In the genomic region with DNA sequence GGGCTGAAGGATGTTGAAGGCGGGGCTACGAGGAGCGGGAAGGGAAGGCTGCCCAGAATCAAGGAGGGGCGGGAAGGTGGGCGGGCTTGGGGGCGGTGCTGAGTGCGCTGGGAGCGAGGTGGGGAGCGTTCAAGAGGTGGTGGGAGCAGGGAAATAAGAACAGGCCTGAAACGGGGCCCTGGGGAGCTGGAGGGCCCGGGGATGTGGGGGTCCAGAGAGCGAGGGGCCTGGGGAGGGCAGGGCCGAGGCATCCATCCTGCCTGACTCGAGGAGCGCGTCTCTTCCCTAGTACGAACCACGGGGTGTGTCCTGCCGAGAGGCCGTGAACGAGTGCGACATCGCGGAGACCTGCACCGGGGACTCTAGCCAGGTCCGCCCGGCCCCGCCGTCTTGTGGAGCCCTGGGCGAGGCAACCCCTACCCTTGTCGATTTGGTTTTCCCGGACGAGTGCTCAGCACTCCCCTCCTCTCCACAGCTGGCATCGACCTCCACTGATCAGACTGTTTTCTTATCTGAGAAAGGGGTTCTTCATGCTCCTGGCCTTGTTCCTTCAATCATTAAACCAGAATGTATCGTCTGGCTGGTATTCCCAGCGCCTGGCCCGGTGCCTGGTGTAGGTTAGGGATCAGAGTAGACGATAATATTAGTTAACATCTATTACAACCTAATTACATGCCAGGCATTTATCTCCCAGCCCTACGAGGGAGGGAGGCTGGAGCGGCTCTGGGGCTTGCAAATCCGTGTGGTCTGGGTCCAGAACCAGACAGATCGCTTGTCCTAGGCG, we compare ENCODE assay signal across 8 cellular contexts. TPM values are rescaled to one million over a fixed set of nuclear protein-coding genes. Genes with fewer than 3 reads are reported as not detected.
DNase-seq lines count a peak whose midpoint lies in the region; ATAC-seq lines count a peak whose summit lies in the region.

No MANE protein-coding gene starts in this region.

- no peaks in the 10 kb centered on the region for H3K36me3 Mint-ChIP-seq in T-helper 2 cell treated with Interferon-gamma antibody and Interleukin-4, amounts not matched to agents 5 μg/mL and 100 μg/mL, for 36 hours (ENCODE audit: low read depth)
- H3K36me3 Mint-ChIP-seq in activated naive CD8-positive, alpha-beta T cell treated with anti-CD3 and anti-CD28 coated beads, Interleukin-2, amount 10 ng/mL, durations not matched to agents 7 days and 5 days: no peaks in the 10 kb centered on the region
- no peaks in the 10 kb centered on the region for H3K36me3 Mint-ChIP-seq in immature natural killer cell

- POLR2A ChIA-PET in activated naive CD8-positive, alpha-beta T cell treated with anti-CD3 and anti-CD28 coated beads, Interleukin-2, amount 10 ng/mL, durations not matched to agents 7 days and 5 days (lab: Charles Lee): interaction anchor here (0.5 to 1.4 kb wide), 7 partner anchors 55 to 275 kb away, joined by 3 to 7 read pairs (median 3); a partner anchor contains a TSS

- peak overlapping the region; percentile 85 for H3K4me3 Mint-ChIP-seq in T-helper 2 cell treated with Interferon-gamma antibody and Interleukin-4, amounts not matched to agents 5 μg/mL and 100 μg/mL, for 36 hours
- H3K4me3 Mint-ChIP-seq in activated naive CD8-positive, alpha-beta T cell treated with anti-CD3 and anti-CD28 coated beads, Interleukin-2, amount 10 ng/mL, durations not matched to agents 7 days and 5 days: peak overlapping the region; percentile 86
- peak overlapping the region; percentile 82 to 93 (median 89) for H3K4me3 Mint-ChIP-seq in immature natural killer cell

- no peaks in the 10 kb centered on the region for H3K9me3 Mint-ChIP-seq in T-helper 2 cell treated with Interferon-gamma antibody and Interleukin-4, amounts not matched to agents 5 μg/mL and 100 μg/mL, for 36 hours
- H3K9me3 Mint-ChIP-seq in activated naive CD8-positive, alpha-beta T cell treated with anti-CD3 and anti-CD28 coated beads, Interleukin-2, amount 10 ng/mL, durations not matched to agents 7 days and 5 days: no peaks in the 10 kb centered on the region
- no peaks in the 10 kb centered on the region for H3K9me3 Mint-ChIP-seq in immature natural killer cell

- no peaks in the 10 kb centered on the region for H3K9me3 ChIP-seq in HUES6 (ENCODE audit: control insufficient read depth, insufficient read depth, low read depth, low read length)

- H3K4me1 ChIP-seq in HUES6 (ENCODE audit: control insufficient read depth, insufficient read depth, low read length): peaks cover 25% of the 10 kb centered on the region

- H3K9ac ChIP-seq in HUES6 (ENCODE audit: low read length): peak overlapping the region; percentile 9

- peaks cover 7% of the 10 kb centered on the region for H3K27me3 Mint-ChIP-seq in T-helper 2 cell treated with Interferon-gamma antibody and Interleukin-4, amounts not matched to agents 5 μg/mL and 100 μg/mL, for 36 hours (ENCODE audit: low read depth)
- peaks cover 18% of the 10 kb centered on the region for H3K27me3 Mint-ChIP-seq in activated naive CD8-positive, alpha-beta T cell treated with anti-CD3 and anti-CD28 coated beads, Interleukin-2, amount 10 ng/mL, durations not matched to agents 7 days and 5 days
- peaks cover 0 to 2% (median 2%) of the 10 kb centered on the region in 3 donors for H3K27me3 Mint-ChIP-seq in immature natural killer cell (ENCODE audit: low read depth in 3 of 3)

- ATAC-seq in activated naive CD8-positive, alpha-beta T cell treated with anti-CD3 and anti-CD28 coated beads, Interleukin-2, amount 10 ng/mL, durations not matched to agents 7 days and 5 days (ENCODE audit: low read depth): peak; percentile 37

- H3K27ac Mint-ChIP-seq in T-helper 2 cell treated with Interferon-gamma antibody and Interleukin-4, amounts not matched to agents 5 μg/mL and 100 μg/mL, for 36 hours: peak overlapping the region; percentile 52
- H3K27ac Mint-ChIP-seq in activated naive CD8-positive, alpha-beta T cell treated with anti-CD3 and anti-CD28 coated beads, Interleukin-2, amount 10 ng/mL, durations not matched to agents 7 days and 5 days: peak overlapping the region; percentile 45
- peak overlapping the region in 3 of 6 donors; percentile 53 to 78 (median 57) for H3K27ac Mint-ChIP-seq in immature natural killer cell

- peaks cover 22% of the 10 kb centered on the region for H3K27me3 ChIP-seq in HUES6 (ENCODE audit: control insufficient read depth, insufficient read depth, low read length)

- no peak overlapping the region for H3K27ac ChIP-seq in HUES6 (ENCODE audit: low read depth, low read length)

- no peak for DNase-seq in T-helper 2 cell treated with Interferon-gamma antibody and Interleukin-4, amounts not matched to agents 5 μg/mL and 100 μg/mL, for 36 hours (ENCODE audit: low spot score)
- no peak for DNase-seq in T-helper 2 cell
- DNase-seq in activated naive CD8-positive, alpha-beta T cell treated with anti-CD3 and anti-CD28 coated beads, Interleukin-2, amount 10 ng/mL, durations not matched to agents 7 days and 5 days: no peak
- DNase-seq in immature natural killer cell: no peak
- peak; percentile 98 for DNase-seq in stimulated activated CD8-positive, alpha-beta memory T cell treated with anti-CD3 and anti-CD28 coated beads, Interleukin-15, amount 100 ng/mL, for 1 hour (ENCODE audit: low read depth)
- DNase-seq in middle frontal gyrus (ENCODE audit: extremely low spot score, low spot score): no peak
- no peak for DNase-seq in DMS114 treated with DMSO at 0.1 percent for 48 hours (lab: John Stamatoyannopoulos, UW; ENCODE audit: unreplicated experiment)

- no peaks in the 10 kb centered on the region for H3K36me3 ChIP-seq in HUES6 (ENCODE audit: control insufficient read depth, insufficient read depth, low read length)

- peak overlapping the region; percentile 54 for H3K4me3 ChIP-seq in HUES6 (ENCODE audit: low read depth, low read length)

- peaks cover 7% of the 10 kb centered on the region for H3K4me1 Mint-ChIP-seq in T-helper 2 cell treated with Interferon-gamma antibody and Interleukin-4, amounts not matched to agents 5 μg/mL and 100 μg/mL, for 36 hours (ENCODE audit: low read depth)
- H3K4me1 Mint-ChIP-seq in activated naive CD8-positive, alpha-beta T cell treated with anti-CD3 and anti-CD28 coated beads, Interleukin-2, amount 10 ng/mL, durations not matched to agents 7 days and 5 days: peaks cover 7% of the 10 kb centered on the region
- H3K4me1 Mint-ChIP-seq in immature natural killer cell: peaks cover 8 to 13% of the 10 kb centered on the region in 2 donors

RNA-seq across cellular contexts. Expression of a gene that starts 17.2 kb away (rescaled TPM):
- under 1 TPM; 0.55 to 0.77 TPM for total RNA-seq in activated naive CD8-positive, alpha-beta T cell treated with anti-CD3 and anti-CD28 coated beads, Interleukin-2, amount 10 ng/mL, durations not matched to agents 7 days and 5 days
- polyA plus RNA-seq in immature natural killer cell: not detected

RNA-seq across cellular contexts. Expression of a gene that starts 54.1 kb away (rescaled TPM):
- total RNA-seq in activated naive CD8-positive, alpha-beta T cell treated with anti-CD3 and anti-CD28 coated beads, Interleukin-2, amount 10 ng/mL, durations not matched to agents 7 days and 5 days: 1 to 10 TPM; 1.0 to 1.4 TPM
- polyA plus RNA-seq in immature natural killer cell: not detected
